ENCODE assay signal across 8 cellular contexts in genomic region chr6:5996701-5997419, GRCh38. TPM values are rescaled to one million over a fixed set of nuclear protein-coding genes. Genes with fewer than 3 reads are reported as not detected.
A peak's percentile ranks its signal among the peaks of the same experiment; 100 is the strongest.
DNase-seq lines count a peak whose midpoint lies in the region; ATAC-seq and TF ChIP-seq lines count a peak whose summit lies in the region.

No MANE protein-coding gene starts in this region.

- H3K4me1 Mint-ChIP-seq in activated naive CD8-positive, alpha-beta T cell treated with anti-CD3 and anti-CD28 coated beads for 36 hours, result peaks cover 50% of the 10 kb centered on the region

- peaks cover 100% of the 10 kb centered on the region for H3K27me3 Mint-ChIP-seq in activated naive CD8-positive, alpha-beta T cell treated with anti-CD3 and anti-CD28 coated beads for 36 hours

- peak overlapping the region; percentile 83 for H3K4me3 Mint-ChIP-seq in activated naive CD8-positive, alpha-beta T cell treated with anti-CD3 and anti-CD28 coated beads for 36 hours

- H3K36me3 Mint-ChIP-seq in activated naive CD8-positive, alpha-beta T cell treated with anti-CD3 and anti-CD28 coated beads for 36 hours, result peaks cover 11% of the 10 kb centered on the region

- H3K9ac ChIP-seq in DND-41 (ENCODE audit: low read depth, low read length) (peak overlapping the region; percentile 42), iPS-15b (ENCODE audit: low read depth, low read length) (no peak overlapping the region), smooth muscle cell (ENCODE audit: low read depth) (no peak overlapping the region)

- H3K27me3 ChIP-seq in DND-41 (ENCODE audit: insufficient read depth, low read length, poor library complexity) (peaks cover 6% of the 10 kb centered on the region), iPS-15b (ENCODE audit: control insufficient read depth, insufficient read depth, low read length) (peaks cover 97% of the 10 kb centered on the region), smooth muscle cell (ENCODE audit: low read depth) (peaks cover 100% of the 10 kb centered on the region)

- H4K20me1 ChIP-seq in DND-41 (ENCODE audit: insufficient read depth, low read length), result no peaks in the 10 kb centered on the region
- no peaks in the 10 kb centered on the region for H4K20me1 ChIP-seq in smooth muscle cell (ENCODE audit: low read depth)

- H2AFZ ChIP-seq in DND-41 (ENCODE audit: low read depth, low read length), result peak overlapping the region; percentile 69
- peak overlapping the region; percentile 96 for H2AFZ ChIP-seq in smooth muscle cell (ENCODE audit: low read depth)

- WGBS in smooth muscle cell (ENCODE audit: low lambda C conversion rate), result under 1% methylated on average over 38 of the region's 48 CpGs

- no peak for TF ChIP-seq CTCF in DND-41 (IDR thresholded peaks at IDR 0.05; ENCODE audit: borderline replicate concordance, extremely low read depth, low read length, poor library complexity, severe bottlenecking)
- TF ChIP-seq CTCF in LNCaP clone FGC (IDR thresholded peaks at IDR 0.05; ENCODE audit: control insufficient read depth, extremely low read depth, insufficient read depth), result no peak
- TF ChIP-seq CTCF in smooth muscle cell (IDR thresholded peaks at IDR 0.05; ENCODE audit: borderline replicate concordance, insufficient read depth, poor library complexity, severe bottlenecking), result no peak

- H3K9me3 Mint-ChIP-seq in activated naive CD8-positive, alpha-beta T cell treated with anti-CD3 and anti-CD28 coated beads for 36 hours, result peaks cover 5% of the 10 kb centered on the region

- H3K4me3 ChIP-seq in DND-41 (ENCODE audit: low read depth in 1 of 2, low read length in 2 of 2), result peak overlapping the region; percentile 30 to 61; a peak in 3 of 4 replicates
- H3K4me3 ChIP-seq in LNCaP clone FGC (ENCODE audit: low read depth, low read length), result peak overlapping the region; percentile 87
- peak overlapping the region; percentile 64 for H3K4me3 ChIP-seq in iPS-15b (ENCODE audit: low read depth, low read length)
- peak overlapping the region; percentile 83 for H3K4me3 ChIP-seq in smooth muscle cell

- H3K27ac ChIP-seq in DND-41 (ENCODE audit: low read length) (no peak overlapping the region), smooth muscle cell (ENCODE audit: low read depth) (no peak overlapping the region)

- DNase-seq in DND-41 (peak; percentile 47), LNCaP clone FGC (ENCODE audit: low read depth) (no peak), smooth muscle cell (lab: John Stamatoyannopoulos, UW; ENCODE audit: unreplicated experiment) (no peak)
- DNase-seq in activated naive CD8-positive, alpha-beta T cell treated with anti-CD3 and anti-CD28 coated beads for 36 hours, result peak; percentile 44

- H3K79me2 ChIP-seq in DND-41 (ENCODE audit: insufficient read depth, low read length), result no peaks in the 10 kb centered on the region
- H3K79me2 ChIP-seq in smooth muscle cell (ENCODE audit: low read depth), result no peaks in the 10 kb centered on the region

- H3F3A ChIP-seq in smooth muscle cell (ENCODE audit: low read depth), result no peaks in the 10 kb centered on the region

- H3K4me2 ChIP-seq in DND-41 (ENCODE audit: insufficient read depth, low read length) (peak overlapping the region; percentile 78), smooth muscle cell (peak overlapping the region; percentile 99)

- H3K36me3 ChIP-seq in DND-41 (ENCODE audit: insufficient read depth, low read length), result no peaks in the 10 kb centered on the region
- H3K36me3 ChIP-seq in iPS-15b (ENCODE audit: control insufficient read depth, insufficient read depth, low read length), result no peaks in the 10 kb centered on the region
- H3K36me3 ChIP-seq in smooth muscle cell (ENCODE audit: low read depth), result no peaks in the 10 kb centered on the region

- peak; percentile 75 for ATAC-seq in DND-41 (ENCODE audit: insufficient read depth, low read depth)
- no peak for ATAC-seq in HG02571 (IDR thresholded peaks at IDR 0.05; ENCODE audit: unreplicated experiment)
- no peak for ATAC-seq in GM18520 (IDR thresholded peaks at IDR 0.05; ENCODE audit: unreplicated experiment)
- no peak for ATAC-seq in GM18867 (IDR thresholded peaks at IDR 0.05; ENCODE audit: unreplicated experiment)

- H3K4me1 ChIP-seq in DND-41 (ENCODE audit: insufficient read depth, low read length), result peaks cover 15% of the 10 kb centered on the region
- H3K4me1 ChIP-seq in iPS-15b (ENCODE audit: control insufficient read depth, insufficient read depth, low read length), result peaks cover 15% of the 10 kb centered on the region
- peaks cover 37% of the 10 kb centered on the region for H3K4me1 ChIP-seq in smooth muscle cell (ENCODE audit: low read depth)

- no peak overlapping the region for H3K27ac Mint-ChIP-seq in activated naive CD8-positive, alpha-beta T cell treated with anti-CD3 and anti-CD28 coated beads for 36 hours

- no peaks in the 10 kb centered on the region for H3K9me3 ChIP-seq in DND-41 (ENCODE audit: insufficient read depth, low read length, severe bottlenecking)
- H3K9me3 ChIP-seq in iPS-15b (ENCODE audit: control insufficient read depth, insufficient read depth, low read length), result no peaks in the 10 kb centered on the region
- H3K9me3 ChIP-seq in smooth muscle cell (replicated peaks; ENCODE audit: low read depth), result no peaks in the 10 kb centered on the region

RNA-seq across cellular contexts. Expression of gene NRN1, which starts 9.9 kb away (rescaled TPM):
- 10 to 100 TPM; 10.2 to 10.6 TPM for total RNA-seq in activated naive CD8-positive, alpha-beta T cell treated with anti-CD3 and anti-CD28 coated beads for 36 hours
- total RNA-seq in smooth muscle cell, result not detected in 2 replicates
- polyA plus RNA-seq in smooth muscle cell, result 0.27 TPM in 1 of 2 replicates, not detected in the other

Comparison
In these comparisons a context has a peak if more than half of its experiments do, and no peak if none do; other contexts are left out.
1. DNase-seq: peak in DND-41 (single experiment) and activated naive CD8-positive, alpha-beta T cell treated with anti-CD3 and anti-CD28 coated beads for 36 hours (single experiment); none in LNCaP clone FGC (single experiment) and smooth muscle cell (single experiment).
2. RNA of gene NRN1, which starts 9.9 kb away (total RNA-seq): 10.2 to 10.6 TPM in activated naive CD8-positive, alpha-beta T cell treated with anti-CD3 and anti-CD28 coated beads for 36 hours; not detected in smooth muscle cell; every median in the first group is over 10 times any median in the second.
3. Peak in every context shown above with its lines, with median percentiles within 50 percentile points of each other: H3K4me3 ChIP-seq.